9 cellular contexts compared by ENCODE assay signal in genomic region chr10:114026189-114027040, GRCh38. TPM values are rescaled to one million over a fixed set of nuclear protein-coding genes. Genes with fewer than 3 reads are reported as not detected.
A peak's percentile ranks its signal among the peaks of the same experiment; 100 is the strongest.
DNase-seq lines count a peak whose midpoint lies in the region; ATAC-seq and TF ChIP-seq lines count a peak whose summit lies in the region.
"Had no signal": no experiment of that assay in that cellular context is flagged by ENCODE, and none has a peak within 500 bp of the region (broad histone marks: within the 10 kb centered on the region; RNA-seq: fewer than 3 reads in every experiment).

No MANE protein-coding gene starts in this region.

- no peak overlapping the region for H3K4me3 Mint-ChIP-seq in endothelial cell (ENCODE audit: unreplicated experiment)

- no peak overlapping the region for H3K27ac Mint-ChIP-seq in endothelial cell (ENCODE audit: unreplicated experiment)

- H3K4me1 Mint-ChIP-seq in endothelial cell (ENCODE audit: unreplicated experiment), result peaks cover 4% of the 10 kb centered on the region

- peak; percentile 37 for ATAC-seq in HG02759 (IDR thresholded peaks at IDR 0.05; ENCODE audit: unreplicated experiment)
- no peak for ATAC-seq in GM18861 (IDR thresholded peaks at IDR 0.05; ENCODE audit: unreplicated experiment)
- ATAC-seq: activated CD8-positive, alpha-beta T cell treated with anti-CD3 and anti-CD28 coated beads, Interleukin-2, amount 10 ng/mL, durations not matched to agents 7 days and 5 days had no signal

- H3K36me3 Mint-ChIP-seq in endothelial cell (ENCODE audit: low read depth, unreplicated experiment), result no peaks in the 10 kb centered on the region

- TF ChIP-seq CTCF in endothelial cell (IDR thresholded peaks at IDR 0.05; ENCODE audit: unreplicated experiment), result no peak

- in situ Hi-C loops in Caki2 (cut with HindIII; ENCODE audit: low pct_unique_long_range_greater_than_20kb, low sequenced_read_pairs), result no loop called here

- no peaks in the 10 kb centered on the region for H3K9me3 Mint-ChIP-seq in endothelial cell (ENCODE audit: unreplicated experiment)

- peaks cover 3% of the 10 kb centered on the region for H3K27me3 Mint-ChIP-seq in endothelial cell (ENCODE audit: unreplicated experiment)

- peak; percentile 69 for DNase-seq in Caki2 (ENCODE audit: low read depth)
- peak; percentile 35 to 93 for DNase-seq in SW 1271 (lab: John Stamatoyannopoulos, UW)
- peak; percentile 88 for DNase-seq in kidney tubule cell (ENCODE audit: low spot score)
- DNase-seq in NCI-H2029 (lab: John Stamatoyannopoulos, UW), result no peak
- DNase-seq in endothelial cell (ENCODE audit: low spot score), result no peak
- DNase-seq in erythroblast (lab: John Stamatoyannopoulos, UW), result no peak
- DNase-seq: activated CD8-positive, alpha-beta T cell treated with anti-CD3 and anti-CD28 coated beads, Interleukin-2, amount 10 ng/mL, durations not matched to agents 7 days and 5 days had no signal

- no peak for TF ChIP-seq POLR2A in erythroblast (IDR thresholded peaks at IDR 0.05; ENCODE audit: low read length)

RNA-seq across cellular contexts. Expression of gene ADRB1, which starts 17.3 kb away (rescaled TPM):
- 0.30 TPM in 1 of 2 replicates, not detected in the other for total RNA-seq in Caki2 (2014; rRNA removed; shearing (Covaris generic); ENCODE audit: low replicate concordance)
- not detected for total RNA-seq in endothelial cell (ENCODE audit: unreplicated experiment)

Comparison
In these comparisons a context has a peak if more than half of its experiments do, and no peak if none do; other contexts are left out.
1. DNase-seq: peak in Caki2 (single experiment), SW 1271 (2 of 2) and kidney tubule cell (single experiment); none in NCI-H2029 (single experiment), endothelial cell (single experiment) and erythroblast (0 of 2).